In the genomic region with DNA sequence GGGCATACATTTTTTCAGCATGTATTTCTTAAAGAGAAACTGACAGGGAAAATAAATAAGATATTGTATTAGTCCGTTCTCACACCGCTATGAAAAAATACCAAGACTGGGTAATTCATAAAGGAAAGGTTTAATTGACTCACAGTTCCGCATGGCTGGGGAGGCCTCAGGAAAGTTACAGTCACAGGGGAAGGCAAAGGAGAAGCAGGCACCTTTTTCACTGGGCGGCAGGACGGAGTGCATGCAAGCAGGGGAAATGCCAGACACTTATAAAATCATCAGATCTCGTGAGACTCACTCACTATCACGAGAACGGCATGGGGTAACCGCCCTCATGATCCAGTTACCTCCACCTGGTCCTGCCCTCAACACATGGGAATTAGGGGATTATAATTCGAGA, we compare ENCODE assay signal across 1 cellular context.
TF ChIP-seq lines count a peak whose summit lies in the region.

No MANE protein-coding gene starts in this region.

TF ChIP-seq in GM12878, 131 proteins besides CTCF, POLR2A, EP300 and RAD21 (continued from another document and continues in another):
- TF ChIP-seq, protein P1, sequence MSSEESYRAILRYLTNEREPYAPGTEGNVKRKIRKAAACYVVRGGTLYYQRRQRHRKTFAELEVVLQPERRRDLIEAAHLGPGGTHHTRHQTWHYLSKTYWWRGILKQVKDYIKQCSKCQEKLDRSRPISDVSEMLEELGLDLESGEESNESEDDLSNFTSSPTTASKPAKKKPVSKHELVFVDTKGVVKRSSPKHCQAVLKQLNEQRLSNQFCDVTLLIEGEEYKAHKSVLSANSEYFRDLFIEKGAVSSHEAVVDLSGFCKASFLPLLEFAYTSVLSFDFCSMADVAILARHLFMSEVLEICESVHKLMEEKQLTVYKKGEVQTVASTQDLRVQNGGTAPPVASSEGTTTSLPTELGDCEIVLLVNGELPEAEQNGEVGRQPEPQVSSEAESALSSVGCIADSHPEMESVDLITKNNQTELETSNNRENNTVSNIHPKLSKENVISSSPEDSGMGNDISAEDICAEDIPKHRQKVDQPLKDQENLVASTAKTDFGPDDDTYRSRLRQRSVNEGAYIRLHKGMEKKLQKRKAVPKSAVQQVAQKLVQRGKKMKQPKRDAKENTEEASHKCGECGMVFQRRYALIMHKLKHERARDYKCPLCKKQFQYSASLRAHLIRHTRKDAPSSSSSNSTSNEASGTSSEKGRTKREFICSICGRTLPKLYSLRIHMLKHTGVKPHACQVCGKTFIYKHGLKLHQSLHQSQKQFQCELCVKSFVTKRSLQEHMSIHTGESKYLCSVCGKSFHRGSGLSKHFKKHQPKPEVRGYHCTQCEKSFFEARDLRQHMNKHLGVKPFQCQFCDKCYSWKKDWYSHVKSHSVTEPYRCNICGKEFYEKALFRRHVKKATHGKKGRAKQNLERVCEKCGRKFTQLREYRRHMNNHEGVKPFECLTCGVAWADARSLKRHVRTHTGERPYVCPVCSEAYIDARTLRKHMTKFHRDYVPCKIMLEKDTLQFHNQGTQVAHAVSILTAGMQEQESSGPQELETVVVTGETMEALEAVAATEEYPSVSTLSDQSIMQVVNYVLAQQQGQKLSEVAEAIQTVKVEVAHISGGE (CRISPR knock-in tag; IDR thresholded peaks at IDR 0.05) = no peak
- TF ChIP-seq, protein P2, sequence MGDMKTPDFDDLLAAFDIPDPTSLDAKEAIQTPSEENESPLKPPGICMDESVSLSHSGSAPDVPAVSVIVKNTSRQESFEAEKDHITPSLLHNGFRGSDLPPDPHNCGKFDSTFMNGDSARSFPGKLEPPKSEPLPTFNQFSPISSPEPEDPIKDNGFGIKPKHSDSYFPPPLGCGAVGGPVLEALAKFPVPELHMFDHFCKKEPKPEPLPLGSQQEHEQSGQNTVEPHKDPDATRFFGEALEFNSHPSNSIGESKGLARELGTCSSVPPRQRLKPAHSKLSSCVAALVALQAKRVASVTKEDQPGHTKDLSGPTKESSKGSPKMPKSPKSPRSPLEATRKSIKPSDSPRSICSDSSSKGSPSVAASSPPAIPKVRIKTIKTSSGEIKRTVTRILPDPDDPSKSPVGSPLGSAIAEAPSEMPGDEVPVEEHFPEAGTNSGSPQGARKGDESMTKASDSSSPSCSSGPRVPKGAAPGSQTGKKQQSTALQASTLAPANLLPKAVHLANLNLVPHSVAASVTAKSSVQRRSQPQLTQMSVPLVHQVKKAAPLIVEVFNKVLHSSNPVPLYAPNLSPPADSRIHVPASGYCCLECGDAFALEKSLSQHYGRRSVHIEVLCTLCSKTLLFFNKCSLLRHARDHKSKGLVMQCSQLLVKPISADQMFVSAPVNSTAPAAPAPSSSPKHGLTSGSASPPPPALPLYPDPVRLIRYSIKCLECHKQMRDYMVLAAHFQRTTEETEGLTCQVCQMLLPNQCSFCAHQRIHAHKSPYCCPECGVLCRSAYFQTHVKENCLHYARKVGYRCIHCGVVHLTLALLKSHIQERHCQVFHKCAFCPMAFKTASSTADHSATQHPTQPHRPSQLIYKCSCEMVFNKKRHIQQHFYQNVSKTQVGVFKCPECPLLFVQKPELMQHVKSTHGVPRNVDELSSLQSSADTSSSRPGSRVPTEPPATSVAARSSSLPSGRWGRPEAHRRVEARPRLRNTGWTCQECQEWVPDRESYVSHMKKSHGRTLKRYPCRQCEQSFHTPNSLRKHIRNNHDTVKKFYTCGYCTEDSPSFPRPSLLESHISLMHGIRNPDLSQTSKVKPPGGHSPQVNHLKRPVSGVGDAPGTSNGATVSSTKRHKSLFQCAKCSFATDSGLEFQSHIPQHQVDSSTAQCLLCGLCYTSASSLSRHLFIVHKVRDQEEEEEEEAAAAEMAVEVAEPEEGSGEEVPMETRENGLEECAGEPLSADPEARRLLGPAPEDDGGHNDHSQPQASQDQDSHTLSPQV (IDR thresholded peaks at IDR 0.05) = no peak
- TF ChIP-seq, protein P3, sequence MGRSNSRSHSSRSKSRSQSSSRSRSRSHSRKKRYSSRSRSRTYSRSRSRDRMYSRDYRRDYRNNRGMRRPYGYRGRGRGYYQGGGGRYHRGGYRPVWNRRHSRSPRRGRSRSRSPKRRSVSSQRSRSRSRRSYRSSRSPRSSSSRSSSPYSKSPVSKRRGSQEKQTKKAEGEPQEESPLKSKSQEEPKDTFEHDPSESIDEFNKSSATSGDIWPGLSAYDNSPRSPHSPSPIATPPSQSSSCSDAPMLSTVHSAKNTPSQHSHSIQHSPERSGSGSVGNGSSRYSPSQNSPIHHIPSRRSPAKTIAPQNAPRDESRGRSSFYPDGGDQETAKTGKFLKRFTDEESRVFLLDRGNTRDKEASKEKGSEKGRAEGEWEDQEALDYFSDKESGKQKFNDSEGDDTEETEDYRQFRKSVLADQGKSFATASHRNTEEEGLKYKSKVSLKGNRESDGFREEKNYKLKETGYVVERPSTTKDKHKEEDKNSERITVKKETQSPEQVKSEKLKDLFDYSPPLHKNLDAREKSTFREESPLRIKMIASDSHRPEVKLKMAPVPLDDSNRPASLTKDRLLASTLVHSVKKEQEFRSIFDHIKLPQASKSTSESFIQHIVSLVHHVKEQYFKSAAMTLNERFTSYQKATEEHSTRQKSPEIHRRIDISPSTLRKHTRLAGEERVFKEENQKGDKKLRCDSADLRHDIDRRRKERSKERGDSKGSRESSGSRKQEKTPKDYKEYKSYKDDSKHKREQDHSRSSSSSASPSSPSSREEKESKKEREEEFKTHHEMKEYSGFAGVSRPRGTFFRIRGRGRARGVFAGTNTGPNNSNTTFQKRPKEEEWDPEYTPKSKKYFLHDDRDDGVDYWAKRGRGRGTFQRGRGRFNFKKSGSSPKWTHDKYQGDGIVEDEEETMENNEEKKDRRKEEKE (IDR thresholded peaks at IDR 0.05) = no peak
- TF ChIP-seq HDAC2 (IDR thresholded peaks at IDR 0.05) = no peak
- TF ChIP-seq TBL1XR1 (IDR thresholded peaks at IDR 0.05; ENCODE audit: low read depth, low read length) = no peak
- no peak for TF ChIP-seq YBX1 (IDR thresholded peaks at IDR 0.05)
- no peak for TF ChIP-seq ETV6 (conservative IDR thresholded peaks at IDR 0.05 in 1 of 2, IDR thresholded peaks at IDR 0.05 in 1 of 2; ENCODE audit: borderline replicate concordance in 1 of 2, low read depth in 1 of 2)
- TF ChIP-seq STAT1 (conservative IDR thresholded peaks at IDR 0.05) = no peak
- TF ChIP-seq, protein P4, sequence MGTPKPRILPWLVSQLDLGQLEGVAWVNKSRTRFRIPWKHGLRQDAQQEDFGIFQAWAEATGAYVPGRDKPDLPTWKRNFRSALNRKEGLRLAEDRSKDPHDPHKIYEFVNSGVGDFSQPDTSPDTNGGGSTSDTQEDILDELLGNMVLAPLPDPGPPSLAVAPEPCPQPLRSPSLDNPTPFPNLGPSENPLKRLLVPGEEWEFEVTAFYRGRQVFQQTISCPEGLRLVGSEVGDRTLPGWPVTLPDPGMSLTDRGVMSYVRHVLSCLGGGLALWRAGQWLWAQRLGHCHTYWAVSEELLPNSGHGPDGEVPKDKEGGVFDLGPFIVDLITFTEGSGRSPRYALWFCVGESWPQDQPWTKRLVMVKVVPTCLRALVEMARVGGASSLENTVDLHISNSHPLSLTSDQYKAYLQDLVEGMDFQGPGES (IDR thresholded peaks at IDR 0.05) = no peak
- TF ChIP-seq, protein P5, sequence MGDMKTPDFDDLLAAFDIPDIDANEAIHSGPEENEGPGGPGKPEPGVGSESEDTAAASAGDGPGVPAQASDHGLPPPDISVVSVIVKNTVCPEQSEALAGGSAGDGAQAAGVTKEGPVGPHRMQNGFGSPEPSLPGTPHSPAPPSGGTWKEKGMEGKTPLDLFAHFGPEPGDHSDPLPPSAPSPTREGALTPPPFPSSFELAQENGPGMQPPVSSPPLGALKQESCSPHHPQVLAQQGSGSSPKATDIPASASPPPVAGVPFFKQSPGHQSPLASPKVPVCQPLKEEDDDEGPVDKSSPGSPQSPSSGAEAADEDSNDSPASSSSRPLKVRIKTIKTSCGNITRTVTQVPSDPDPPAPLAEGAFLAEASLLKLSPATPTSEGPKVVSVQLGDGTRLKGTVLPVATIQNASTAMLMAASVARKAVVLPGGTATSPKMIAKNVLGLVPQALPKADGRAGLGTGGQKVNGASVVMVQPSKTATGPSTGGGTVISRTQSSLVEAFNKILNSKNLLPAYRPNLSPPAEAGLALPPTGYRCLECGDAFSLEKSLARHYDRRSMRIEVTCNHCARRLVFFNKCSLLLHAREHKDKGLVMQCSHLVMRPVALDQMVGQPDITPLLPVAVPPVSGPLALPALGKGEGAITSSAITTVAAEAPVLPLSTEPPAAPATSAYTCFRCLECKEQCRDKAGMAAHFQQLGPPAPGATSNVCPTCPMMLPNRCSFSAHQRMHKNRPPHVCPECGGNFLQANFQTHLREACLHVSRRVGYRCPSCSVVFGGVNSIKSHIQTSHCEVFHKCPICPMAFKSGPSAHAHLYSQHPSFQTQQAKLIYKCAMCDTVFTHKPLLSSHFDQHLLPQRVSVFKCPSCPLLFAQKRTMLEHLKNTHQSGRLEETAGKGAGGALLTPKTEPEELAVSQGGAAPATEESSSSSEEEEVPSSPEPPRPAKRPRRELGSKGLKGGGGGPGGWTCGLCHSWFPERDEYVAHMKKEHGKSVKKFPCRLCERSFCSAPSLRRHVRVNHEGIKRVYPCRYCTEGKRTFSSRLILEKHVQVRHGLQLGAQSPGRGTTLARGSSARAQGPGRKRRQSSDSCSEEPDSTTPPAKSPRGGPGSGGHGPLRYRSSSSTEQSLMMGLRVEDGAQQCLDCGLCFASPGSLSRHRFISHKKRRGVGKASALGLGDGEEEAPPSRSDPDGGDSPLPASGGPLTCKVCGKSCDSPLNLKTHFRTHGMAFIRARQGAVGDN (IDR thresholded peaks at IDR 0.05) = no peak
- TF ChIP-seq TCF3 (IDR thresholded peaks at IDR 0.05; ENCODE audit: borderline replicate concordance, insufficient read depth, low read depth, low read length) = no peak
- TF ChIP-seq, protein P6, sequence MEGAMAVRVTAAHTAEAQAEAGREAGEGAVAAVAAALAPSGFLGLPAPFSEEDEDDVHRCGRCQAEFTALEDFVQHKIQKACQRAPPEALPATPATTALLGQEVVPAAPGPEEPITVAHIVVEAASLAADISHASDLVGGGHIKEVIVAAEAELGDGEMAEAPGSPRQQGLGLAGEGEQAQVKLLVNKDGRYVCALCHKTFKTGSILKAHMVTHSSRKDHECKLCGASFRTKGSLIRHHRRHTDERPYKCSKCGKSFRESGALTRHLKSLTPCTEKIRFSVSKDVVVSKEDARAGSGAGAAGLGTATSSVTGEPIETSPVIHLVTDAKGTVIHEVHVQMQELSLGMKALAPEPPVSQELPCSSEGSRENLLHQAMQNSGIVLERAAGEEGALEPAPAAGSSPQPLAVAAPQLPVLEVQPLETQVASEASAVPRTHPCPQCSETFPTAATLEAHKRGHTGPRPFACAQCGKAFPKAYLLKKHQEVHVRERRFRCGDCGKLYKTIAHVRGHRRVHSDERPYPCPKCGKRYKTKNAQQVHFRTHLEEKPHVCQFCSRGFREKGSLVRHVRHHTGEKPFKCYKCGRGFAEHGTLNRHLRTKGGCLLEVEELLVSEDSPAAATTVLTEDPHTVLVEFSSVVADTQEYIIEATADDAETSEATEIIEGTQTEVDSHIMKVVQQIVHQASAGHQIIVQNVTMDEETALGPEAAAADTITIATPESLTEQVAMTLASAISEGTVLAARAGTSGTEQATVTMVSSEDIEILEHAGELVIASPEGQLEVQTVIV (IDR thresholded peaks at IDR 0.05; ENCODE audit: borderline replicate concordance, partially characterized antibody) = no peak
- no peak for TF ChIP-seq RAD51 (IDR thresholded peaks at IDR 0.05)
- TF ChIP-seq POU2F2 (IDR thresholded peaks at IDR 0.05; ENCODE audit: borderline replicate concordance, low read depth, low read length) = peak; percentile 39; the same call in 1 of the 3 replicates
- TF ChIP-seq NRF1 (conservative IDR thresholded peaks at IDR 0.05; ENCODE audit: low read depth, low read length) = no peak
- no peak for TF ChIP-seq NR2C2 (IDR thresholded peaks at IDR 0.05; ENCODE audit: borderline replicate concordance, control insufficient read depth, insufficient read length, low read depth)
- no peak for TF ChIP-seq BHLHE40 (IDR thresholded peaks at IDR 0.05; ENCODE audit: borderline replicate concordance in 1 of 2, low read depth in 2 of 2, low read length in 1 of 2)
- no peak for TF ChIP-seq ZNF384 (IDR thresholded peaks at IDR 0.05; ENCODE audit: borderline replicate concordance, low read depth, low read length)
- TF ChIP-seq, protein P7, sequence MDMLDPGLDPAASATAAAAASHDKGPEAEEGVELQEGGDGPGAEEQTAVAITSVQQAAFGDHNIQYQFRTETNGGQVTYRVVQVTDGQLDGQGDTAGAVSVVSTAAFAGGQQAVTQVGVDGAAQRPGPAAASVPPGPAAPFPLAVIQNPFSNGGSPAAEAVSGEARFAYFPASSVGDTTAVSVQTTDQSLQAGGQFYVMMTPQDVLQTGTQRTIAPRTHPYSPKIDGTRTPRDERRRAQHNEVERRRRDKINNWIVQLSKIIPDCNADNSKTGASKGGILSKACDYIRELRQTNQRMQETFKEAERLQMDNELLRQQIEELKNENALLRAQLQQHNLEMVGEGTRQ (IDR thresholded peaks at IDR 0.05; ENCODE audit: borderline replicate concordance, low read depth, low read length) = no peak
- TF ChIP-seq MYB (IDR thresholded peaks at IDR 0.05; ENCODE audit: borderline replicate concordance, low read depth, low read length) = no peak
- no peak for TF ChIP-seq MXI1 (IDR thresholded peaks at IDR 0.05; ENCODE audit: low read depth, low read length)
- peak; percentile 90 for TF ChIP-seq POLR2AphosphoS5 (IDR thresholded peaks at IDR 0.05; ENCODE audit: low read length)
- peak; percentile 9 for TF ChIP-seq MEF2B (IDR thresholded peaks at IDR 0.05; ENCODE audit: partially characterized antibody, poor library complexity, severe bottlenecking)
- no peak for TF ChIP-seq SMC3 (IDR thresholded peaks at IDR 0.05; ENCODE audit: borderline replicate concordance, low read length)
- no peak for TF ChIP-seq SRF (IDR thresholded peaks at IDR 0.05; ENCODE audit: low read depth in 2 of 2, low read length in 2 of 2)
- TF ChIP-seq SP1 (IDR thresholded peaks at IDR 0.05; ENCODE audit: low read depth, low read length) = no peak
- TF ChIP-seq SMARCA5 (IDR thresholded peaks at IDR 0.05) = no peak
- 0 out of 2 replicates have a peak, but pooled peaks have one; percentile 56 for TF ChIP-seq PML (IDR thresholded peaks at IDR 0.05; ENCODE audit: low read length)
- peak; percentile 74; the same call in 1 of the 2 replicates for TF ChIP-seq PAX5 (IDR thresholded peaks at IDR 0.05; ENCODE audit: borderline replicate concordance, low read depth, low read length)
- peak; percentile 74 for TF ChIP-seq JUNB (IDR thresholded peaks at IDR 0.05)
- TF ChIP-seq TCF12 (IDR thresholded peaks at IDR 0.05; ENCODE audit: low read depth, low read length) = no peak
- TF ChIP-seq MYC (IDR thresholded peaks at IDR 0.05; ENCODE audit: insufficient read depth, insufficient read length, insufficient replicate concordance, low read length, severe bottlenecking) = no peak
- TF ChIP-seq TAF1 (IDR thresholded peaks at IDR 0.05; ENCODE audit: borderline replicate concordance, low read depth, low read length) = peak; percentile 58
- TF ChIP-seq RB1 (IDR thresholded peaks at IDR 0.05; ENCODE audit: borderline replicate concordance) = no peak
- TF ChIP-seq, protein P8, sequence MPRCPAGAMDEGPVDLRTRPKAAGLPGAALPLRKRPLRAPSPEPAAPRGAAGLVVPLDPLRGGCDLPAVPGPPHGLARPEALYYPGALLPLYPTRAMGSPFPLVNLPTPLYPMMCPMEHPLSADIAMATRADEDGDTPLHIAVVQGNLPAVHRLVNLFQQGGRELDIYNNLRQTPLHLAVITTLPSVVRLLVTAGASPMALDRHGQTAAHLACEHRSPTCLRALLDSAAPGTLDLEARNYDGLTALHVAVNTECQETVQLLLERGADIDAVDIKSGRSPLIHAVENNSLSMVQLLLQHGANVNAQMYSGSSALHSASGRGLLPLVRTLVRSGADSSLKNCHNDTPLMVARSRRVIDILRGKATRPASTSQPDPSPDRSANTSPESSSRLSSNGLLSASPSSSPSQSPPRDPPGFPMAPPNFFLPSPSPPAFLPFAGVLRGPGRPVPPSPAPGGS (IDR thresholded peaks at IDR 0.05; ENCODE audit: borderline replicate concordance, insufficient read depth, low read depth, low read length, poor library complexity, severe bottlenecking) = no peak
- no peak for TF ChIP-seq SREBF1 (IDR thresholded peaks at IDR 0.05; ENCODE audit: low read length)
